In genomic region chr14:53751650-53752049, GRCh38 we compare ENCODE assay signal across 22 cellular contexts.
"Had no signal": no experiment of that assay in that cellular context is flagged by ENCODE, and none has a peak within 500 bp of the region (broad histone marks: within the 10 kb centered on the region; RNA-seq: fewer than 3 reads in every experiment).

No MANE protein-coding gene starts in this region.

- H3K9me3 ChIP-seq: ovary, psoas muscle, right lobe of liver, stomach, tibial artery had no signal

- H3K4me1 ChIP-seq: psoas muscle, right lobe of liver, stomach, tibial artery had no signal

- H3K27me3 ChIP-seq: hepatocyte, ovary, right lobe of liver, stomach, tibial artery had no signal

- H3K4me3 ChIP-seq: dorsolateral prefrontal cortex, hepatocyte, ovary, psoas muscle, right lobe of liver, smooth muscle cell, stomach, tibial artery had no signal

- H3K36me3 ChIP-seq: ovary, right lobe of liver, stomach, tibial artery had no signal

- DNase-seq: central memory CD4-positive, alpha-beta T cell; dorsolateral prefrontal cortex; effector CD4-positive, alpha-beta T cell; kidney; left colon; mesendoderm; midbrain; natural killer cell; occipital lobe; ovary; posterior cingulate gyrus; psoas muscle; right lobe of liver; stimulated activated CD4-positive, alpha-beta T cell treated with anti-CD3 and anti-CD28 coated beads, Interleukin-12 subunit alpha, Interleukin-12 subunit beta, amount 100 ng/mL, for 4 hours; stimulated activated CD4-positive, alpha-beta T cell treated with anti-CD3 and anti-CD28 coated beads, Interleukin-1b, Interleukin-23, amount 100 ng/mL, for 48 hours; stimulated activated CD4-positive, alpha-beta T cell treated with anti-CD3 and anti-CD28 coated beads, Interleukin-4, amount 100 ng/mL, for 24 hours; stimulated activated naive CD4-positive, alpha-beta T cell treated with Interleukin-2 at 50 U/mL for 16 hours; stomach; tibial artery had no signal

- ATAC-seq: left colon; natural killer cell; psoas muscle; right lobe of liver; stimulated activated effector memory CD8-positive, alpha-beta T cell treated with anti-CD3 and anti-CD28 coated beads, Interleukin-12 subunit alpha, Interleukin-12 subunit beta, amount 100 ng/mL, for 72 hours had no signal

- H3K27ac ChIP-seq: dorsolateral prefrontal cortex, hepatocyte, ovary, psoas muscle, right lobe of liver, stomach, tibial artery had no signal
